8 cellular contexts compared by ENCODE assay signal in the genomic region with DNA sequence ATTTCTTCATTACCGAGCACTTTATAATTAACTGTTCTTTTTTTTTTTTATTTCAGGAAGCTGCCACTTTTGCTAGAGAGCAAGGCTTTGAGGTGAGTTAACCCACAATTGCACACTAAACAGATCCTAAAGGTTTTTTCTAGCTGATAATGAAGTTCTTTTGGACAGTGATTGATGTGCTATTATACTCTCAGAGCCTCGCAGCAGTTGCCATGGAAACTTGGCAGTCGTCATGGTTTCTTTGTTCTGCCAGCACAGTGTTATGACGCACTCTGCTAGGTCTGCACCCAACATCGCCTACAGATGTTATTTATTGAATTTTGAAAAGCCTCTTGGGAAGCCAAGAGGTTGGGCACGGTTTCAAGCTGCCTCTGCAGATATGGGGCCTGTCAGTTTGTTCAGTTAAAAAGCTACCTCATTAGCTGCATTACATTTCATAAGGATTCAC.
A peak's percentile ranks its signal among the peaks of the same experiment; 100 is the strongest.
DNase-seq lines count a peak whose midpoint lies in the region; FAIRE-seq and TF ChIP-seq lines count a peak whose summit lies in the region.

No MANE protein-coding gene starts in this region.

- no peak for TF ChIP-seq POLR2A in endothelial cell of umbilical vein (IDR thresholded peaks at IDR 0.05; ENCODE audit: low read depth, low read length)

- H3K9me3 ChIP-seq in HEK293 (ENCODE audit: control insufficient read depth, insufficient read depth, low read depth, low read length) (no peaks in the 10 kb centered on the region), endothelial cell of umbilical vein (replicated peaks; ENCODE audit: control insufficient read depth, insufficient read depth, low read length) (no peaks in the 10 kb centered on the region), muscle layer of duodenum (ENCODE audit: control insufficient read depth in 1 of 2, low read length in 2 of 2) (no peaks in the 10 kb centered on the region)

- H3K4me3 ChIP-seq in HEK293 (ENCODE audit: low read depth, low read length) (no peak overlapping the region), endothelial cell of umbilical vein (replicated peaks in 1 of 3; ENCODE audit: insufficient read depth in 1 of 3, low read depth in 1 of 3, low read length in 3 of 3) (no peak overlapping the region), muscle layer of duodenum (ENCODE audit: low read depth in 1 of 2, low read length in 2 of 2) (no peak overlapping the region)

- no peak overlapping the region for H3K27ac ChIP-seq in HEK293 (ENCODE audit: extremely low read depth, low read depth, low read length)
- H3K27ac ChIP-seq in endothelial cell of umbilical vein (ENCODE audit: insufficient read depth, low read depth, low read length) = peak overlapping the region; percentile 71
- H3K27ac ChIP-seq in muscle layer of duodenum (ENCODE audit: low read length) = peak overlapping the region; percentile 32

- no peaks in the 10 kb centered on the region for H4K20me1 ChIP-seq in endothelial cell of umbilical vein (replicated peaks; ENCODE audit: control insufficient read depth, extremely low read depth, insufficient read depth, low read length)

- dilution Hi-C loops in endothelial cell of umbilical vein (cut with MboI; ENCODE audit: extremely low pct_ligation_motif_present, low sequenced_read_pairs) = no loop called here

- H3K9me1 ChIP-seq in endothelial cell of umbilical vein (replicated peaks; ENCODE audit: control insufficient read depth, extremely low read depth, insufficient read depth, low read length) = no peaks in the 10 kb centered on the region

- in situ Hi-C loops in ACHN (cut with HindIII; ENCODE audit: low pct_ligation_motif_present, low pct_unique_long_range_greater_than_20kb, low sequenced_read_pairs) = no loop called here

- intact Hi-C loops in endothelial cell of umbilical vein (cut with micrococcal nuclease) = loop anchor here (1.0 to 5.0 kb wide), 3 partner anchors 88 to 322 kb away; a partner anchor contains a TSS

- H3K4me2 ChIP-seq in endothelial cell of umbilical vein (ENCODE audit: insufficient read depth, low read length) = peak overlapping the region; percentile 52

- DNase-seq in ACHN (peak; percentile 10), NCI-H510A (lab: John Stamatoyannopoulos, UW) (peak; percentile 87), endothelial cell of umbilical vein (ENCODE audit: low read depth, low spot score) (peak; percentile 99), SKM-1 treated with dmso at 0.1 percent for 144 hours (lab: John Stamatoyannopoulos, UW; ENCODE audit: unreplicated experiment) (no peak)
- DNase-seq in activated CD8-positive, alpha-beta memory T cell treated with anti-CD3 and anti-CD28 coated beads, Interleukin-2, amount 50 U/mL, for 4 hours = peak; percentile 85
- peak; percentile 51 to 63 for DNase-seq in stimulated activated CD8-positive, alpha-beta memory T cell treated with anti-CD3 and anti-CD28 coated beads, Interleukin-7, amount 100 ng/mL, for 1 hour (ENCODE audit: low read depth in 2 of 2)

- TF ChIP-seq CTCF in HEK293 (tag by site-specific recombination; IDR thresholded peaks at IDR 0.05) (no peak), endothelial cell of umbilical vein (IDR thresholded peaks at IDR 0.05; ENCODE audit: extremely low read depth in 1 of 2, insufficient read depth in 1 of 2, low read depth in 1 of 2, low read length in 2 of 2) (no peak)

- no peaks in the 10 kb centered on the region for H3K79me2 ChIP-seq in endothelial cell of umbilical vein (ENCODE audit: control insufficient read depth, insufficient read depth, low read length)

- CTCF ChIA-PET in HEK293 (lab: Yijun Ruan, JAX) = no interaction called here
- CTCF ChIA-PET in endothelial cell of umbilical vein (lab: Charles Lee) = interaction anchor here (0.7 to 1.3 kb wide), 5 partner anchors 10 to 345 kb away, joined by 3 read pairs; no protein-coding TSS in a partner anchor

- no peaks in the 10 kb centered on the region for H3K36me3 ChIP-seq in HEK293 (ENCODE audit: control insufficient read depth in 2 of 2, insufficient read depth in 1 of 2, low read length in 2 of 2)
- no peaks in the 10 kb centered on the region for H3K36me3 ChIP-seq in endothelial cell of umbilical vein (ENCODE audit: control insufficient read depth in 2 of 2, extremely low read depth in 1 of 2, insufficient read depth in 2 of 2, low read length in 2 of 2)
- no peaks in the 10 kb centered on the region for H3K36me3 ChIP-seq in muscle layer of duodenum (ENCODE audit: control insufficient read depth in 1 of 2, insufficient read depth in 2 of 2, low read length in 2 of 2)

- H3K27me3 ChIP-seq in endothelial cell of umbilical vein (ENCODE audit: control insufficient read depth in 2 of 2, insufficient read depth in 2 of 2, low read length in 2 of 2) (no peaks in the 10 kb centered on the region), muscle layer of duodenum (ENCODE audit: low read depth, low read length) (no peaks in the 10 kb centered on the region)

- H3K9ac ChIP-seq in endothelial cell of umbilical vein (replicated peaks; ENCODE audit: extremely low read depth, insufficient read depth, low read length) = peak overlapping the region; percentile 64

- H3K4me1 ChIP-seq in HEK293 (ENCODE audit: control insufficient read depth, insufficient read depth, low read length) (peaks cover 25% of the 10 kb centered on the region), endothelial cell of umbilical vein (ENCODE audit: control insufficient read depth, extremely low read depth, insufficient read depth, low read length) (peaks cover 16% of the 10 kb centered on the region), muscle layer of duodenum (ENCODE audit: control insufficient read depth in 1 of 2, insufficient read depth in 2 of 2, low read length in 2 of 2) (peaks cover 8 to 63% of the 10 kb centered on the region in 2 donors)

- H2AFZ ChIP-seq in endothelial cell of umbilical vein (ENCODE audit: low read depth, low read length) = peak overlapping the region; percentile 9

- no TSS peak for BruUV-seq in endothelial cell of umbilical vein (replicated peaks; lab: Mats Ljungman, UMichigan)

- POLR2A ChIA-PET in HEK293 (lab: Yijun Ruan, JAX) = no interaction called here
- POLR2A ChIA-PET in endothelial cell of umbilical vein (lab: Charles Lee) = interaction anchor here (0.6 kb wide), 1 partner anchor 71 kb away, joined by 3 read pairs; no protein-coding TSS in a partner anchor

- FAIRE-seq in endothelial cell of umbilical vein (lab: Jason Lieb, UNC) = peak; percentile 95

TF ChIP-seq in HEK293, 187 proteins besides CTCF, POLR2A, EP300 and RAD21 (continues in another document):
- TF ChIP-seq OVOL3 (tag by site-specific recombination; IDR thresholded peaks at IDR 0.05) (no peak), OSR2 (tag by site-specific recombination; IDR thresholded peaks at IDR 0.05) (peak; percentile 97), ZNF600 (tag by site-specific recombination; IDR thresholded peaks at IDR 0.05) (peak; percentile 100), ZNF629 (tag by site-specific recombination; IDR thresholded peaks at IDR 0.05) (peak; percentile 99), ZBTB8A (tag by site-specific recombination; IDR thresholded peaks at IDR 0.05) (peak; percentile 54), ZNF37A (tag by site-specific recombination; IDR thresholded peaks at IDR 0.05) (no peak), ZSCAN30 (tag by site-specific recombination; IDR thresholded peaks at IDR 0.05) (peak; percentile 88), ZFP69B (tag by site-specific recombination; IDR thresholded peaks at IDR 0.05) (no peak), ZNF24 (tag by site-specific recombination; IDR thresholded peaks at IDR 0.05) (peak; percentile 28; the same call in 1 of the 2 replicates)
- TF ChIP-seq, protein P1, sequence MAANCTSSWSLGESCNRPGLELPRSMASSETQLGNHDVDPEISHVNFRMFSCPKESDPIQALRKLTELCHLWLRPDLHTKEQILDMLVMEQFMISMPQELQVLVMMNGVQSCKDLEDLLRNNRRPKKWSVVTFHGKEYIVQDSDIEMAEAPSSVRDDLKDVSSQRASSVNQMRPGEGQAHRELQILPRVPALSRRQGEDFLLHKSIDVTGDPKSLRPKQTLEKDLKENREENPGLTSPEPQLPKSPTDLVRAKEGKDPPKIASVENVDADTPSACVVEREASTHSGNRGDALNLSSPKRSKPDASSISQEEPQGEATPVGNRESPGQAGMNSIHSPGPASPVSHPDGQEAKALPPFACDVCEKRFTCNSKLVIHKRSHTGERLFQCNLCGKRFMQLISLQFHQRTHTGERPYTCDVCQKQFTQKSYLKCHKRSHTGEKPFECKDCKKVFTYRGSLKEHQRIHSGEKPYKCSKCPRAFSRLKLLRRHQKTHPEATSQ (tag by site-specific recombination; IDR thresholded peaks at IDR 0.05) = no peak

TF ChIP-seq in endothelial cell of umbilical vein, 7 proteins besides CTCF, POLR2A, EP300 and RAD21:
- TF ChIP-seq FOS (IDR thresholded peaks at IDR 0.05; ENCODE audit: borderline replicate concordance, insufficient read depth, low read length) = peak; percentile 41
- TF ChIP-seq, protein P2, sequence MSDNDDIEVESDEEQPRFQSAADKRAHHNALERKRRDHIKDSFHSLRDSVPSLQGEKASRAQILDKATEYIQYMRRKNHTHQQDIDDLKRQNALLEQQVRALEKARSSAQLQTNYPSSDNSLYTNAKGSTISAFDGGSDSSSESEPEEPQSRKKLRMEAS (IDR thresholded peaks at IDR 0.05; ENCODE audit: insufficient read depth, insufficient read length) = peak; percentile 60
- TF ChIP-seq EZH2 (IDR thresholded peaks at IDR 0.05; ENCODE audit: borderline replicate concordance, low read depth, low read length, severe bottlenecking) = no peak
- no peak for TF ChIP-seq POLR2AphosphoS5 (IDR thresholded peaks at IDR 0.05; ENCODE audit: insufficient read depth, low read depth, low read length)
- TF ChIP-seq JUN (IDR thresholded peaks at IDR 0.05; ENCODE audit: borderline replicate concordance, insufficient read depth, insufficient read length, low read depth) = peak; percentile 54
- TF ChIP-seq GATA2 (IDR thresholded peaks at IDR 0.05; ENCODE audit: insufficient read depth, insufficient read length, low read depth, low read length) = no peak
